Comparison of ENCODE assay signal across 2 cellular contexts in genomic region chr20:53413188-53413631, GRCh38.
TF ChIP-seq lines count a peak whose summit lies in the region.

No MANE protein-coding gene starts in this region.

TF ChIP-seq in WTC11, 78 proteins besides CTCF, POLR2A, EP300 and RAD21 (continued from another document and continues in another):
- no peak for TF ChIP-seq CREB1 (CRISPR knock-in tag; IDR thresholded peaks at IDR 0.05)
- TF ChIP-seq E2F1 (CRISPR knock-in tag; IDR thresholded peaks at IDR 0.05) = no peak
- TF ChIP-seq USF1 (CRISPR knock-in tag; IDR thresholded peaks at IDR 0.05) = peak; percentile 81
- peak; percentile 29; the same call in 1 of the 2 replicates for TF ChIP-seq MAX (CRISPR knock-in tag; IDR thresholded peaks at IDR 0.05)
- TF ChIP-seq NR3C1 (CRISPR knock-in tag; conservative IDR thresholded peaks at IDR 0.05; ENCODE audit: low read depth) = no peak
- TF ChIP-seq HMGXB4 (CRISPR knock-in tag; IDR thresholded peaks at IDR 0.05) = peak; percentile 55; the same call in 1 of the 2 replicates
- no peak for TF ChIP-seq SP1 (CRISPR knock-in tag; conservative IDR thresholded peaks at IDR 0.05)
- 0 out of 2 replicates have a peak, but pooled peaks have one; percentile 33 for TF ChIP-seq FOXK1 (CRISPR knock-in tag; IDR thresholded peaks at IDR 0.05)
- no peak for TF ChIP-seq MLX (CRISPR knock-in tag; IDR thresholded peaks at IDR 0.05)
- TF ChIP-seq E2F4 (CRISPR knock-in tag; IDR thresholded peaks at IDR 0.05; ENCODE audit: borderline replicate concordance, low read depth) = no peak
- no peak for TF ChIP-seq KAT7 (CRISPR knock-in tag; IDR thresholded peaks at IDR 0.05; ENCODE audit: borderline replicate concordance)
- no peak for TF ChIP-seq CREM (CRISPR knock-in tag; IDR thresholded peaks at IDR 0.05)
- TF ChIP-seq FOXP1 (CRISPR knock-in tag; IDR thresholded peaks at IDR 0.05; ENCODE audit: borderline replicate concordance) = peak; percentile 56; the same call in 1 of the 2 replicates
- TF ChIP-seq, protein P1, sequence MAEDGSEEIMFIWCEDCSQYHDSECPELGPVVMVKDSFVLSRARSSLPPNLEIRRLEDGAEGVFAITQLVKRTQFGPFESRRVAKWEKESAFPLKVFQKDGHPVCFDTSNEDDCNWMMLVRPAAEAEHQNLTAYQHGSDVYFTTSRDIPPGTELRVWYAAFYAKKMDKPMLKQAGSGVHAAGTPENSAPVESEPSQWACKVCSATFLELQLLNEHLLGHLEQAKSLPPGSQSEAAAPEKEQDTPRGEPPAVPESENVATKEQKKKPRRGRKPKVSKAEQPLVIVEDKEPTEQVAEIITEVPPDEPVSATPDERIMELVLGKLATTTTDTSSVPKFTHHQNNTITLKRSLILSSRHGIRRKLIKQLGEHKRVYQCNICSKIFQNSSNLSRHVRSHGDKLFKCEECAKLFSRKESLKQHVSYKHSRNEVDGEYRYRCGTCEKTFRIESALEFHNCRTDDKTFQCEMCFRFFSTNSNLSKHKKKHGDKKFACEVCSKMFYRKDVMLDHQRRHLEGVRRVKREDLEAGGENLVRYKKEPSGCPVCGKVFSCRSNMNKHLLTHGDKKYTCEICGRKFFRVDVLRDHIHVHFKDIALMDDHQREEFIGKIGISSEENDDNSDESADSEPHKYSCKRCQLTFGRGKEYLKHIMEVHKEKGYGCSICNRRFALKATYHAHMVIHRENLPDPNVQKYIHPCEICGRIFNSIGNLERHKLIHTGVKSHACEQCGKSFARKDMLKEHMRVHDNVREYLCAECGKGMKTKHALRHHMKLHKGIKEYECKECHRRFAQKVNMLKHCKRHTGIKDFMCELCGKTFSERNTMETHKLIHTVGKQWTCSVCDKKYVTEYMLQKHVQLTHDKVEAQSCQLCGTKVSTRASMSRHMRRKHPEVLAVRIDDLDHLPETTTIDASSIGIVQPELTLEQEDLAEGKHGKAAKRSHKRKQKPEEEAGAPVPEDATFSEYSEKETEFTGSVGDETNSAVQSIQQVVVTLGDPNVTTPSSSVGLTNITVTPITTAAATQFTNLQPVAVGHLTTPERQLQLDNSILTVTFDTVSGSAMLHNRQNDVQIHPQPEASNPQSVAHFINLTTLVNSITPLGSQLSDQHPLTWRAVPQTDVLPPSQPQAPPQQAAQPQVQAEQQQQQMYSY (CRISPR knock-in tag; IDR thresholded peaks at IDR 0.05) = no peak
- 0 out of 2 replicates have a peak, but pooled peaks have one; percentile 49 for TF ChIP-seq ZNF232 (CRISPR knock-in tag; IDR thresholded peaks at IDR 0.05)
- TF ChIP-seq NFATC4 (CRISPR knock-in tag; IDR thresholded peaks at IDR 0.05) = no peak

TF ChIP-seq in H1, 55 proteins besides CTCF, POLR2A, EP300 and RAD21 (continued from another document):
- TF ChIP-seq, protein P2, sequence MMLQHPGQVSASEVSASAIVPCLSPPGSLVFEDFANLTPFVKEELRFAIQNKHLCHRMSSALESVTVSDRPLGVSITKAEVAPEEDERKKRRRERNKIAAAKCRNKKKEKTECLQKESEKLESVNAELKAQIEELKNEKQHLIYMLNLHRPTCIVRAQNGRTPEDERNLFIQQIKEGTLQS (IDR thresholded peaks at IDR 0.05; ENCODE audit: insufficient read depth, low read depth, low read length) = 0 out of 2 replicates have a peak, but pooled peaks have one; percentile 42
- TF ChIP-seq SIRT6 (IDR thresholded peaks at IDR 0.05; ENCODE audit: low read length) = no peak
- TF ChIP-seq MAX (IDR thresholded peaks at IDR 0.05) = peak; percentile 76
- TF ChIP-seq RFX5 (IDR thresholded peaks at IDR 0.05; ENCODE audit: borderline replicate concordance, low read depth, low read length) = no peak
- TF ChIP-seq MAFK (IDR thresholded peaks at IDR 0.05; ENCODE audit: low read depth, low read length) = no peak
- TF ChIP-seq SAP30 (IDR thresholded peaks at IDR 0.05; ENCODE audit: insufficient read depth, insufficient replicate concordance, low read length) = no peak
- no peak for TF ChIP-seq NRF1 (IDR thresholded peaks at IDR 0.05; ENCODE audit: low read depth, low read length)
- peak; percentile 73; the same call in 1 of the 2 replicates for TF ChIP-seq CHD2 (IDR thresholded peaks at IDR 0.05; ENCODE audit: low read length)
- TF ChIP-seq ATF2 (IDR thresholded peaks at IDR 0.05; ENCODE audit: low read length) = no peak
- 0 out of 2 replicates have a peak, but pooled peaks have one; percentile 39 for TF ChIP-seq JUND (IDR thresholded peaks at IDR 0.05; ENCODE audit: low read length)
- no peak for TF ChIP-seq CBX5 (IDR thresholded peaks at IDR 0.05; ENCODE audit: low read depth, low read length)
- TF ChIP-seq HDAC2 (IDR thresholded peaks at IDR 0.05; ENCODE audit: borderline replicate concordance in 1 of 2, low read depth in 2 of 2, low read length in 2 of 2) = peak; percentile 2 to 59; a peak in 1 of 4 replicates
- 0 out of 2 replicates have a peak, but pooled peaks have one; percentile 47 for TF ChIP-seq YY1 (IDR thresholded peaks at IDR 0.05; ENCODE audit: low read depth, low read length)
- 0 out of 2 replicates have a peak, but pooled peaks have one; percentile 29 for TF ChIP-seq BACH1 (IDR thresholded peaks at IDR 0.05; ENCODE audit: low read length)
- TF ChIP-seq CHD7 (IDR thresholded peaks at IDR 0.05; ENCODE audit: insufficient replicate concordance, low read length) = no peak
- no peak for TF ChIP-seq TAF1 (IDR thresholded peaks at IDR 0.05; ENCODE audit: low read depth, low read length)
- TF ChIP-seq KDM1A (IDR thresholded peaks at IDR 0.05; ENCODE audit: borderline replicate concordance, low read length) = peak; percentile 76; the same call in 1 of the 2 replicates
- TF ChIP-seq ASH2L (IDR thresholded peaks at IDR 0.05; ENCODE audit: low read length) = no peak
- peak; percentile 98 for TF ChIP-seq TCF12 (IDR thresholded peaks at IDR 0.05; ENCODE audit: low read depth, low read length)
TF ChIP-seq in H1: peak in this region for 12.
